14 cellular contexts compared by ENCODE assay signal in genomic region chr11:62577046-62577708, GRCh38. TPM values are rescaled to one million over a fixed set of nuclear protein-coding genes. Genes with fewer than 3 reads are reported as not detected.
DNase-seq lines count a peak whose midpoint lies in the region; ATAC-seq and TF ChIP-seq lines count a peak whose summit lies in the region.
"Had no signal": no experiment of that assay in that cellular context is flagged by ENCODE, and none has a peak within 500 bp of the region (broad histone marks: within the 10 kb centered on the region; RNA-seq: fewer than 3 reads in every experiment).

No MANE protein-coding gene starts in this region.

- H3K27me3 ChIP-seq in BLaER1, result no peaks in the 10 kb centered on the region

- peaks cover 17% of the 10 kb centered on the region for H3K4me1 Mint-ChIP-seq in activated T-helper 17 cell treated with anti-CD3 and anti-CD28 coated beads, Interleukin-2, amount 50 U/mL, for 72 hours
- H3K4me1 Mint-ChIP-seq in type B pancreatic cell (ENCODE audit: unreplicated experiment), result peaks cover 20% of the 10 kb centered on the region

- no peaks in the 10 kb centered on the region for H3K9me3 Mint-ChIP-seq in activated T-helper 17 cell treated with anti-CD3 and anti-CD28 coated beads, Interleukin-2, amount 50 U/mL, for 72 hours
- no peaks in the 10 kb centered on the region for H3K9me3 Mint-ChIP-seq in type B pancreatic cell
- H3K9me3 Mint-ChIP-seq: activated naive CD8-positive, alpha-beta T cell treated with anti-CD3 and anti-CD28 coated beads, Interleukin-2, amount 10 ng/mL, durations not matched to agents 7 days and 5 days had no signal

- no peaks in the 10 kb centered on the region for H3K9me3 ChIP-seq in BLaER1

- no peak for TF ChIP-seq CTCF in type B pancreatic cell (conservative IDR thresholded peaks at IDR 0.05)

- no peak overlapping the region for H3K4me2 ChIP-seq in BLaER1

- peaks cover 82% of the 10 kb centered on the region for H3K36me3 Mint-ChIP-seq in activated T-helper 17 cell treated with anti-CD3 and anti-CD28 coated beads, Interleukin-2, amount 50 U/mL, for 72 hours (ENCODE audit: low read depth)
- peaks cover 15% of the 10 kb centered on the region for H3K36me3 Mint-ChIP-seq in type B pancreatic cell

- intact Hi-C loops in sciatic nerve (cut with DNase I), result no loop called here

- peaks cover 27% of the 10 kb centered on the region for H3K4me1 ChIP-seq in BLaER1

- no peaks in the 10 kb centered on the region for H3K27me3 Mint-ChIP-seq in activated T-helper 17 cell treated with anti-CD3 and anti-CD28 coated beads, Interleukin-2, amount 50 U/mL, for 72 hours
- H3K27me3 Mint-ChIP-seq in type B pancreatic cell, result no peaks in the 10 kb centered on the region
- H3K27me3 Mint-ChIP-seq: activated naive CD8-positive, alpha-beta T cell treated with anti-CD3 and anti-CD28 coated beads, Interleukin-2, amount 10 ng/mL, durations not matched to agents 7 days and 5 days had no signal

- H3K36me3 ChIP-seq in BLaER1, result peaks cover 76% of the 10 kb centered on the region

- peak; percentile 63 for DNase-seq in iris pigment epithelial cell (ENCODE audit: low read depth)
- peak; percentile 94 for DNase-seq in pulmonary artery endothelial cell (ENCODE audit: low read depth, low spot score)
- DNase-seq in type B pancreatic cell (ENCODE audit: extremely low spot score, unreplicated experiment), result no peak
- DNase-seq in epidermal melanocyte (ENCODE audit: insufficient read length, low spot score), result no peak
- DNase-seq in sciatic nerve (ENCODE audit: low spot score), result no peak
- DNase-seq: activated naive CD8-positive, alpha-beta T cell treated with anti-CD3 and anti-CD28 coated beads, Interleukin-2, amount 10 ng/mL, durations not matched to agents 7 days and 5 days; effector memory CD4-positive, alpha-beta T cell; head of caudate nucleus; midbrain; NCI-H2081 had no signal

- ATAC-seq in activated T-helper 17 cell treated with anti-CD3 and anti-CD28 coated beads, Interleukin-2, amount 50 U/mL, for 72 hours (replicated peaks), result no peak
- no peak for ATAC-seq in HG03135 (IDR thresholded peaks at IDR 0.05; ENCODE audit: unreplicated experiment)
- ATAC-seq in sciatic nerve, result no peak

- H3K9ac ChIP-seq in BLaER1, result peak overlapping the region; percentile 48; the same call in 1 of the 2 replicates

- no peak overlapping the region for H3K4me3 ChIP-seq in BLaER1

- peaks cover 12% of the 10 kb centered on the region for H4K20me1 ChIP-seq in BLaER1

- H3K27ac ChIP-seq in BLaER1, result 0 out of 2 replicates have a peak overlapping the region, but pooled peaks have one; percentile 2

- H3K27ac Mint-ChIP-seq in activated T-helper 17 cell treated with anti-CD3 and anti-CD28 coated beads, Interleukin-2, amount 50 U/mL, for 72 hours, result peak overlapping the region; percentile 8
- no peak overlapping the region for H3K27ac Mint-ChIP-seq in type B pancreatic cell

- no peak overlapping the region for H3K4me3 Mint-ChIP-seq in activated T-helper 17 cell treated with anti-CD3 and anti-CD28 coated beads, Interleukin-2, amount 50 U/mL, for 72 hours
- H3K4me3 Mint-ChIP-seq in type B pancreatic cell, result no peak overlapping the region
- H3K4me3 Mint-ChIP-seq: activated naive CD8-positive, alpha-beta T cell treated with anti-CD3 and anti-CD28 coated beads, Interleukin-2, amount 10 ng/mL, durations not matched to agents 7 days and 5 days; CD14-positive monocyte had no signal

RNA-seq across cellular contexts. Expression of gene EEF1G, which starts 3.5 kb away (rescaled TPM):
- 1,000 to 10,000 TPM; 1,690 to 1,865 TPM for total RNA-seq in activated T-helper 17 cell treated with anti-CD3 and anti-CD28 coated beads, Interleukin-2, amount 50 U/mL, for 72 hours
- 1,341 and 1,809 TPM in 2 replicates for total RNA-seq in pulmonary artery endothelial cell
- total RNA-seq in type B pancreatic cell (ENCODE audit: low replicate concordance), result 1,846 and 2,051 TPM in 2 replicates
- total RNA-seq in sciatic nerve, result 811 TPM

RNA-seq across cellular contexts. Expression of gene TUT1, which starts 14.1 kb away (rescaled TPM):
- 10 to 100 TPM; 23.8 to 25.7 TPM for total RNA-seq in activated T-helper 17 cell treated with anti-CD3 and anti-CD28 coated beads, Interleukin-2, amount 50 U/mL, for 72 hours
- total RNA-seq in pulmonary artery endothelial cell (7.7 and 9.6 TPM in 2 replicates), type B pancreatic cell (ENCODE audit: low replicate concordance) (15.0 and 22.1 TPM in 2 replicates), sciatic nerve (20.7 TPM)

RNA-seq across cellular contexts. Expression of gene MTA2, which starts 24.5 kb away (rescaled TPM):
- 100 to 1,000 TPM; 142 to 198 TPM for total RNA-seq in activated T-helper 17 cell treated with anti-CD3 and anti-CD28 coated beads, Interleukin-2, amount 50 U/mL, for 72 hours
- total RNA-seq in pulmonary artery endothelial cell (262 and 269 TPM in 2 replicates), type B pancreatic cell (ENCODE audit: low replicate concordance) (148 and 152 TPM in 2 replicates), sciatic nerve (86.6 TPM)

RNA-seq across cellular contexts. Expression of gene AHNAK, which starts 30.6 kb away (rescaled TPM):
- total RNA-seq in activated T-helper 17 cell treated with anti-CD3 and anti-CD28 coated beads, Interleukin-2, amount 50 U/mL, for 72 hours, result 100 to 1,000 TPM; 155 to 336 TPM
- total RNA-seq in pulmonary artery endothelial cell (479 and 591 TPM in 2 replicates), type B pancreatic cell (ENCODE audit: low replicate concordance) (302 and 656 TPM in 2 replicates), sciatic nerve (2,773 TPM)

RNA-seq across cellular contexts. Expression of gene EML3, which starts 35.4 kb away (rescaled TPM):
- total RNA-seq in activated T-helper 17 cell treated with anti-CD3 and anti-CD28 coated beads, Interleukin-2, amount 50 U/mL, for 72 hours, result 100 to 1,000 TPM; 122 to 130 TPM
- total RNA-seq in pulmonary artery endothelial cell (32.1 and 34.8 TPM in 2 replicates), type B pancreatic cell (ENCODE audit: low replicate concordance) (46.0 and 76.0 TPM in 2 replicates), sciatic nerve (113 TPM)

Comparison
In these comparisons a context has a peak if more than half of its experiments do, and no peak if none do; other contexts are left out.
1. DNase-seq: peak in iris pigment epithelial cell (single experiment) and pulmonary artery endothelial cell (single experiment); none in type B pancreatic cell (single experiment), epidermal melanocyte (single experiment) and sciatic nerve (single experiment).